In the genomic region with DNA sequence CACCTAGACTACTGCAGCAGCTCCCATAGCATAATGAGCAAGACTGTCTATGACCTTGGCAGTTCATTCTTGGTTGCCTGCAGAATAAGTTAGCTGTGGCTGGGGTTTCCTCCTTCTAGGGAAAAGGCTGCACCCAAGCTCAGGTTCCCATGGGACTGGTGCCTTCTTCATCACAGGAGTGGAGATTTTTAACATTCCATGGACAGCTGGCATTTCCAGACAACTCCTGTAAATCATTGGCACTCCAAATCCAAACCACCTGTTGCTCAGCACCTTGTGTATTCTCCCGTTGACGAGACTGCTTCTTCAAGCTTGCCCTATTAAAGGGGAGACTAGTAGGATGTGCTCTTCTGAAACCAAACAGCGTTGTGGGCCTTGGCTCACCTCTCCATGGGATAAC, we compare ENCODE assay signal across 17 cellular contexts.
"Had no signal": no experiment of that assay in that cellular context is flagged by ENCODE, and none has a peak within 500 bp of the region (broad histone marks: within the 10 kb centered on the region; RNA-seq: fewer than 3 reads in every experiment).

No MANE protein-coding gene starts in this region.

- H3K9me3 ChIP-seq: esophagus squamous epithelium, gastroesophageal sphincter, pancreas, prostate gland, sigmoid colon, suprapubic skin, tibial artery, upper lobe of left lung, uterus had no signal

- H3K4me3 ChIP-seq: esophagus squamous epithelium, gastroesophageal sphincter, pancreas, prostate gland, sigmoid colon, suprapubic skin, tibial artery, upper lobe of left lung, uterus had no signal

- H3K4me1 ChIP-seq: esophagus squamous epithelium, pancreas, prostate gland, sigmoid colon, suprapubic skin, upper lobe of left lung, uterus had no signal

- H3K27ac ChIP-seq: esophagus squamous epithelium, gastroesophageal sphincter, pancreas, prostate gland, sigmoid colon, suprapubic skin, tibial artery, upper lobe of left lung, uterus had no signal

- ATAC-seq: gastroesophageal sphincter, left colon had no signal

- H3K27me3 ChIP-seq: esophagus squamous epithelium, gastroesophageal sphincter, pancreas, sigmoid colon, suprapubic skin, tibial artery, upper lobe of left lung, uterus had no signal

- H3K36me3 ChIP-seq: prostate gland, uterus had no signal

- DNase-seq: esophagus squamous epithelium; glutamatergic neuron; immature natural killer cell; left colon; naive B cell; occipital lobe; pancreas; sigmoid colon; small intestine; stimulated activated CD4-positive, alpha-beta T cell treated with anti-CD3 and anti-CD28 coated beads, Interleukin-12 subunit alpha, Interleukin-12 subunit beta, amount 100 ng/mL, for 4 hours; stimulated activated naive CD4-positive, alpha-beta T cell treated with Interleukin-2 at 50 U/mL for 16 hours; tibial artery; upper lobe of left lung; uterus had no signal
